8 cellular contexts compared by ENCODE assay signal in the genomic region with DNA sequence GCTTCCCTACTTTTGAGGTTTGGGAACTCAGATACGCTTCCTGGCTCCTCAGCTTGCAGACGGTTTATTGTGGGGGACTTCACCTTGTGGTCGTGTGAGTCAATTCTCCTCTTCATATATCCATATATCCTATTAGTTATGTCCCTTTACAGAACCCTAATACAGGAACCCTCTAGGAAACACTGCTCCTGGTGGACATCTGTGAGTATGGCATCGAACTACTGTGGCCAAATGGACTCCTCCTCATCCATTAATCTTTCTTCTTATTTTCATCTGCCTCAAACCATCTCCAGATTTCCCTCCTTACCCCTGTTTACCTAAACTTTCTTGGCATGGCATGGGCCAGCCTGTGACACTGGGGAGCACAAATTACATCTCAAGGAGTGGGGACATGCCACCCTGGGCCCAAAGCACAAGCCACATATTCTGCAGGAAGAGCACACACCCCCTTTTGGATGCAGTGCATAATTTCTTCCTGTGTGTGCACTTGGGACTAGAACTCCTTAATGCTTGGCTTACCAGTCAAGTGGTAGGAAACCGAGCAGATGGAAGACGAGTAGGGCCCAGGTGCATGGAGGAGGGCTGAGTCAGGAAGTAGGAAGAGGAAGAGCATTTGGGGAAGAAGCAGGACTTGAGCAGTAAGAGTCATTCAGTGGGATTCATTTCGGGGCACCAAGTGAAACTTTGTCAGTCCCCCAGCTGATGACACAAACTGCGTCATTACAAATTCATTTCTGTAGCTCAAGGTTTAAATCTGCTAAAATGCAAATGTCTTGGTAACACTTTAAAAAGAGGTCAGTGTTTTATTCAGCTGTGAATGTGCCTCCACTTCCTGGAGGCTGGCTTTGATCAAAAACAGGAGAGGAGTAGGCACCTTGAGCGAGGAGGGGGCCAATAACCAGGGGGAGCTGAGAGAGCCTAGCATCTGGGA.
DNase-seq lines count a peak whose midpoint lies in the region; ATAC-seq and TF ChIP-seq lines count a peak whose summit lies in the region.

No MANE protein-coding gene starts in this region.

- H3K27me3 ChIP-seq in Karpas-422 (ENCODE audit: low read length) (no peaks in the 10 kb centered on the region), neutrophil (no peaks in the 10 kb centered on the region)

- no peaks in the 10 kb centered on the region for H3K9me3 ChIP-seq in Karpas-422 (ENCODE audit: low read length)
- H3K9me3 ChIP-seq in neutrophil, result peaks cover 4% of the 10 kb centered on the region

- H3K9ac ChIP-seq in Karpas-422 (ENCODE audit: low read length), result no peak overlapping the region

- no peaks in the 10 kb centered on the region for H4K20me1 ChIP-seq in Karpas-422 (ENCODE audit: insufficient read depth, low read depth, low read length)

- no peak overlapping the region for H3K4me2 ChIP-seq in Karpas-422 (ENCODE audit: low read depth, low read length, poor library complexity, severe bottlenecking)

- ATAC-seq in HG02870 (IDR thresholded peaks at IDR 0.05; ENCODE audit: unreplicated experiment), result no peak

- no peak overlapping the region for H2AFZ ChIP-seq in Karpas-422 (ENCODE audit: low read length)

- no peak overlapping the region for H3K4me3 ChIP-seq in Karpas-422 (ENCODE audit: low read length)
- H3K4me3 ChIP-seq in astrocyte of the cerebellum (ENCODE audit: low read depth, low read length), result no peak overlapping the region
- no peak overlapping the region for H3K4me3 ChIP-seq in neutrophil (ENCODE audit: low read depth in 1 of 2, low read length in 1 of 2)

- H3K27ac ChIP-seq in Karpas-422 (ENCODE audit: low read length) (no peak overlapping the region), neutrophil (no peak overlapping the region)

- H3K9me2 ChIP-seq in Karpas-422 (replicated peaks; ENCODE audit: insufficient read depth, low read length), result no peaks in the 10 kb centered on the region

- H3K4me1 ChIP-seq in Karpas-422 (ENCODE audit: low read length) (peaks cover 19% of the 10 kb centered on the region), neutrophil (ENCODE audit: control insufficient read depth in 1 of 2, insufficient read depth in 1 of 2, low read depth in 1 of 2, low read length in 1 of 2) (peaks cover 41 to 51% of the 10 kb centered on the region in 2 experiments)

- TF ChIP-seq CTCF in astrocyte of the cerebellum (IDR thresholded peaks at IDR 0.05; ENCODE audit: low read depth, low read length, missing control alignments) (peak; percentile 59), neutrophil (IDR thresholded peaks at IDR 0.05) (peak; percentile 13)

- DNase-seq in NCI-H510A treated with DMSO at 0.1 percent for 48 hours (lab: John Stamatoyannopoulos, UW) (peak; percentile 6), NCI-H510A (lab: John Stamatoyannopoulos, UW) (no peak), Karpas-422 (peak; percentile 71), astrocyte of the cerebellum (ENCODE audit: low read depth) (no peak), kidney glomerular epithelial cell (lab: John Stamatoyannopoulos, UW) (no peak)
- DNase-seq in NK-92 treated with Interleukin-12 subunit alpha and Interleukin-12 subunit beta, amount 100 ng/mL, for 24 hours (lab: John Stamatoyannopoulos, UW), result no peak

- H3K36me3 ChIP-seq in Karpas-422 (ENCODE audit: insufficient read depth, low read length) (no peaks in the 10 kb centered on the region), neutrophil (no peaks in the 10 kb centered on the region)

- H3K79me2 ChIP-seq in Karpas-422 (ENCODE audit: low read length), result no peaks in the 10 kb centered on the region

- in situ Hi-C loops in astrocyte of the cerebellum (cut with HindIII; ENCODE audit: low sequenced_read_pairs), result no loop called here

Comparison
In these comparisons a context has a peak if more than half of its experiments do, and no peak if none do; other contexts are left out.
1. DNase-seq: peak in NCI-H510A treated with DMSO at 0.1 percent for 48 hours (single experiment) and Karpas-422 (single experiment); none in NCI-H510A (single experiment), astrocyte of the cerebellum (single experiment), NK-92 treated with Interleukin-12 subunit alpha and Interleukin-12 subunit beta, amount 100 ng/mL, for 24 hours (single experiment) and kidney glomerular epithelial cell (single experiment).